Comparison of ENCODE assay signal across 20 cellular contexts in the genomic region with DNA sequence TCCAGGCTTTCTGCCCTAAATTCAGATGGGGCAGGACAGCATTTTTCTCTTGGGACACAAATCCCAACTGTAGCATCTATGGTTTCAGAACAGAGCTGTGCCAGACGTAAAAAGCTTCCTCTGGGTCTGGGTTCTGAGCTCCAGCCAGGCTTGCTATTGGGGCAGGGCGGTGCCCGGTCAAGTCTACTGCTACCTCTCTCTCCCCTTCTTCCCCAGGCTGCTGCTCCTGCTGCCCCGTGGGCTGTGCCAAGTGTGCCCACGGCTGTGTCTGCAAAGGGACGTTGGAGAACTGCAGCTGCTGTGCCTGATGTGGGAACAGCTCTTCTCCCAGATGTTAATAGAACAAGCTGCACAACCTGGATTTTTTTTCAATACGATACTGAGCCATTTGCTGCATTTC. TPM values are rescaled to one million over a fixed set of nuclear protein-coding genes. Genes with fewer than 3 reads are reported as not detected.
DNase-seq lines count a peak whose midpoint lies in the region; ATAC-seq and TF ChIP-seq lines count a peak whose summit lies in the region.
"Had no signal": no experiment of that assay in that cellular context is flagged by ENCODE, and none has a peak within 500 bp of the region (broad histone marks: within the 10 kb centered on the region; RNA-seq: fewer than 3 reads in every experiment).

No MANE protein-coding gene starts in this region.

- H3K4me1 ChIP-seq in right lobe of liver (peaks cover 0 to 12% (median under 1%) of the 10 kb centered on the region in 4 donors), stomach (peaks cover 21 to 57% (median 41%) of the 10 kb centered on the region in 4 donors)
- H3K4me1 ChIP-seq: SJCRH30 had no signal

- TF ChIP-seq POLR2A in right lobe of liver (IDR thresholded peaks at IDR 0.05), result no peak
- TF ChIP-seq POLR2A in stomach (IDR thresholded peaks at IDR 0.05), result no peak

- H3K36me3 ChIP-seq in right lobe of liver (no peaks in the 10 kb centered on the region), stomach (no peaks in the 10 kb centered on the region)
- H3K36me3 ChIP-seq: SJCRH30 had no signal

- intact Hi-C loops in right lobe of liver (cut with DNase I) (no loop called here), stomach (cut with DNase I; ENCODE audit: low total_unique reads) (no loop called here)

- H3K4me3 ChIP-seq in coronary artery (peak overlapping the region; percentile 72), right lobe of liver (peak overlapping the region in 2 of 3 donors; percentile 60 to 65), stomach (peak overlapping the region; percentile 54 to 61 (median 57))
- H3K4me3 ChIP-seq: PC-9, SJCRH30 had no signal

- peak overlapping the region; percentile 85 to 90 for H3K27ac ChIP-seq in coronary artery
- peak overlapping the region in 1 of 3 donors; percentile 83 for H3K27ac ChIP-seq in right lobe of liver
- H3K27ac ChIP-seq in stomach, result peak overlapping the region in 4 of 5 donors; percentile 80 to 87 (median 86)
- H3K27ac ChIP-seq: PC-9, SJCRH30 had no signal

- ATAC-seq in right lobe of liver (no peak), GM19035 (IDR thresholded peaks at IDR 0.05; ENCODE audit: unreplicated experiment) (no peak)
- ATAC-seq: activated CD4-positive, alpha-beta T cell treated with anti-CD3 and anti-CD28 coated beads for 36 hours had no signal

- no peaks in the 10 kb centered on the region for H3K9me3 ChIP-seq in right lobe of liver
- no peaks in the 10 kb centered on the region for H3K9me3 ChIP-seq in stomach
- H3K9me3 ChIP-seq: SJCRH30 had no signal

- no peaks in the 10 kb centered on the region for H3K27me3 ChIP-seq in right lobe of liver
- peaks cover 0 to 66% (median 12%) of the 10 kb centered on the region in 3 donors for H3K27me3 ChIP-seq in stomach

- WGBS in right lobe of liver (ENCODE audit: insufficient coverage, low coverage, low lambda C conversion rate, missing lambda C conversion rate), result 83% methylated on average over 6 of the region's 7 CpGs
- 52 to 75% (median 55%) methylated on average over 7 of the region's 7 CpGs for WGBS in stomach, 5 donors

- DNase-seq in coronary artery (ENCODE audit: low spot score) (no peak), right lobe of liver (peak in 1 of 3 donors; percentile 36), stomach (no peak), SKM-1 (lab: John Stamatoyannopoulos, UW; ENCODE audit: unreplicated experiment) (no peak), DMS79 (lab: John Stamatoyannopoulos, UW) (no peak)
- DNase-seq: activated CD4-positive, alpha-beta T cell treated with anti-CD3 and anti-CD28 coated beads for 36 hours; CD4-positive, alpha-beta T cell; DMS 273 treated with DMSO at 0.1 percent for 48 hours; glutamatergic neuron; left cardiac atrium; NCI-H2029 treated with DMSO at 0.1 percent for 48 hours; NCI-H345; PC-9; retina; SJCRH30; stimulated activated CD4-positive, alpha-beta T cell treated with anti-CD3 and anti-CD28 coated beads, Interleukin-15, amount 100 ng/mL, for 24 hours had no signal

- no peak for TF ChIP-seq CTCF in coronary artery (IDR thresholded peaks at IDR 0.05)
- no peak for TF ChIP-seq CTCF in right lobe of liver (IDR thresholded peaks at IDR 0.05)
- no peak for TF ChIP-seq CTCF in stomach (IDR thresholded peaks at IDR 0.05)

- no peak for TF ChIP-seq EP300 in stomach (IDR thresholded peaks at IDR 0.05)

RNA-seq across cellular contexts. Expression of a gene that starts 1.1 kb away (rescaled TPM):
- total RNA-seq in right lobe of liver, result 100 to 1,000 TPM in 3 of 6 experiments, 10 to 100 TPM in 2, 1 to 10 TPM in 1; 8.6 to 569 (median 84.5) TPM
- total RNA-seq in stomach, result 10 to 100 TPM in 3 of 5 donors, 1 to 10 TPM in 1, not detected in 1; 5.2 to 57.4 (median 25.3) TPM
- 100 to 1,000 TPM; 135 to 155 (median 138) TPM for polyA plus RNA-seq in stomach
- total RNA-seq: activated CD4-positive, alpha-beta T cell treated with anti-CD3 and anti-CD28 coated beads for 36 hours; CD4-positive, alpha-beta T cell; endodermal cell; G401; PC-9; SJCRH30; T-helper 1 cell treated with Interleukin-12 subunit alpha and Interleukin-12 subunit beta and Interleukin-4 antibody, amounts not matched to agents 30 ng/mL and 1 ng/mL, for 36 hours had no signal

RNA-seq across cellular contexts. Expression of a gene that starts 4.9 kb away (rescaled TPM):
- total RNA-seq in right lobe of liver (100 to 1,000 TPM in 3 of 6 experiments, 10 to 100 TPM in 3; 34.9 to 161 (median 110) TPM), stomach (10 to 100 TPM in 2 of 5 donors, 1 to 10 TPM in 2, not detected in 1; 3.3 to 56.7 (median 25.5) TPM)
- 100 to 1,000 TPM; 117 to 185 (median 169) TPM for polyA plus RNA-seq in stomach
- total RNA-seq: CD4-positive, alpha-beta T cell; endodermal cell; G401; SJCRH30; T-helper 1 cell treated with Interleukin-12 subunit alpha and Interleukin-12 subunit beta and Interleukin-4 antibody, amounts not matched to agents 30 ng/mL and 1 ng/mL, for 36 hours had no signal

RNA-seq across cellular contexts. Expression of a gene that starts 8.0 kb away (rescaled TPM):
- total RNA-seq in right lobe of liver (1,000 to 10,000 TPM in 2 of 6 experiments, 100 to 1,000 TPM in 4; 403 to 1,748 (median 691) TPM), stomach (100 to 1,000 TPM in 4 of 5 donors, 10 to 100 TPM in 1; 16.1 to 704 (median 292) TPM)
- 1,000 to 10,000 TPM in 2 of 3 donors, 100 to 1,000 TPM in 1; 445 to 1,956 (median 1,098) TPM for polyA plus RNA-seq in stomach
- total RNA-seq: G401, SJCRH30 had no signal

RNA-seq across cellular contexts. Expression of a gene that starts 18.2 kb away (rescaled TPM):
- total RNA-seq in right lobe of liver, result 1 to 10 TPM in 3 of 6 experiments, not detected in 3; 1.6 to 7.7 (median 2.2) TPM
- total RNA-seq in stomach, result not detected
- 1 to 10 TPM in 1 of 3 donors, not detected in 2; 5.8 TPM for polyA plus RNA-seq in stomach
- total RNA-seq: activated CD4-positive, alpha-beta T cell treated with anti-CD3 and anti-CD28 coated beads for 36 hours; CD4-positive, alpha-beta T cell; endodermal cell; G401; left cardiac atrium; PC-9; SJCRH30; T-helper 1 cell treated with Interleukin-12 subunit alpha and Interleukin-12 subunit beta and Interleukin-4 antibody, amounts not matched to agents 30 ng/mL and 1 ng/mL, for 36 hours had no signal

RNA-seq across cellular contexts. Expression of a gene that starts 24.2 kb away (rescaled TPM):
- total RNA-seq in right lobe of liver (100 to 1,000 TPM in 4 of 6 experiments, 10 to 100 TPM in 2; 10.1 to 934 (median 197) TPM), stomach (10 to 100 TPM in 2 of 5 donors, 1 to 10 TPM in 1, not detected in 2; 7.5 to 73.3 (median 13.3) TPM)
- 100 to 1,000 TPM in 2 of 3 donors, 10 to 100 TPM in 1; 87.0 to 225 (median 161) TPM for polyA plus RNA-seq in stomach
- total RNA-seq: G401, SJCRH30 had no signal
